In genomic region chr3:155958676-155959075, GRCh38 we compare ENCODE assay signal across 22 cellular contexts.
"Had no signal": no experiment of that assay in that cellular context is flagged by ENCODE, and none has a peak within 500 bp of the region (broad histone marks: within the 10 kb centered on the region; RNA-seq: fewer than 3 reads in every experiment).

No MANE protein-coding gene starts in this region.

- H3K4me1 Mint-ChIP-seq: activated T-helper 17 cell treated with anti-CD3 and anti-CD28 coated beads, Interleukin-2, amount 50 U/mL, for 72 hours; T-cell had no signal

- H3K4me3 ChIP-seq: colonic mucosa, SK-N-MC had no signal

- H3K9me3 Mint-ChIP-seq: activated CD4-positive, alpha-beta memory T cell treated with anti-CD3 and anti-CD28 coated beads, Interleukin-2, amount 10 ng/mL, durations not matched to agents 7 days and 5 days; activated CD4-positive, alpha-beta T cell treated with anti-CD3 and anti-CD28 coated beads, Interleukin-2, amount 10 ng/mL, durations not matched to agents 7 days and 5 days; activated T-helper 17 cell treated with anti-CD3 and anti-CD28 coated beads, Interleukin-2, amount 50 U/mL, for 72 hours had no signal

- DNase-seq: activated CD4-positive, alpha-beta memory T cell treated with anti-CD3 and anti-CD28 coated beads, Interleukin-2, amount 10 ng/mL, durations not matched to agents 7 days and 5 days; activated CD4-positive, alpha-beta T cell treated with anti-CD3 and anti-CD28 coated beads, Interleukin-2, amount 10 ng/mL, durations not matched to agents 7 days and 5 days; activated CD4-positive, CD25-positive, alpha-beta regulatory T cell; activated gamma-delta T cell; activated naive CD4-positive, alpha-beta T cell treated with anti-CD3 and anti-CD28 coated beads for 36 hours; activated T-cell treated with anti-CD3 and anti-CD28 coated beads for 4 hours; activated T-cell treated with anti-CD3 and anti-CD28 coated beads, Interleukin-2, amount 50 U/mL, for 48 hours; colonic mucosa; NCI-H146; NCI-H187 treated with DMSO at 0.1 percent for 48 hours; NCI-H2081 treated with DMSO at 0.1 percent for 48 hours; NCI-H2171; NCI-H226; NCI-H526; NCI-H774; T-cell; T-helper 2 cell; T1000 had no signal

- H3K4me3 Mint-ChIP-seq: activated CD4-positive, alpha-beta memory T cell treated with anti-CD3 and anti-CD28 coated beads, Interleukin-2, amount 10 ng/mL, durations not matched to agents 7 days and 5 days; activated CD4-positive, alpha-beta T cell treated with anti-CD3 and anti-CD28 coated beads, Interleukin-2, amount 10 ng/mL, durations not matched to agents 7 days and 5 days; activated naive CD4-positive, alpha-beta T cell treated with anti-CD3 and anti-CD28 coated beads for 36 hours; activated naive CD8-positive, alpha-beta T cell; activated T-helper 17 cell treated with anti-CD3 and anti-CD28 coated beads, Interleukin-2, amount 50 U/mL, for 72 hours; T-cell had no signal

- H3K27me3 Mint-ChIP-seq: activated CD4-positive, alpha-beta memory T cell treated with anti-CD3 and anti-CD28 coated beads, Interleukin-2, amount 10 ng/mL, durations not matched to agents 7 days and 5 days; activated CD4-positive, alpha-beta T cell treated with anti-CD3 and anti-CD28 coated beads, Interleukin-2, amount 10 ng/mL, durations not matched to agents 7 days and 5 days; activated naive CD8-positive, alpha-beta T cell; activated T-helper 17 cell treated with anti-CD3 and anti-CD28 coated beads, Interleukin-2, amount 50 U/mL, for 72 hours; T-cell had no signal

- ATAC-seq: activated T-helper 17 cell treated with anti-CD3 and anti-CD28 coated beads, Interleukin-2, amount 50 U/mL, for 72 hours; Right ventricle myocardium inferior; T-cell had no signal

- H3K27ac Mint-ChIP-seq: activated CD4-positive, alpha-beta memory T cell treated with anti-CD3 and anti-CD28 coated beads, Interleukin-2, amount 10 ng/mL, durations not matched to agents 7 days and 5 days; activated CD4-positive, alpha-beta T cell treated with anti-CD3 and anti-CD28 coated beads, Interleukin-2, amount 10 ng/mL, durations not matched to agents 7 days and 5 days; activated naive CD4-positive, alpha-beta T cell treated with anti-CD3 and anti-CD28 coated beads for 36 hours; activated naive CD8-positive, alpha-beta T cell; activated T-helper 17 cell treated with anti-CD3 and anti-CD28 coated beads, Interleukin-2, amount 50 U/mL, for 72 hours; T-cell had no signal
